Comparison of ENCODE assay signal across 18 cellular contexts in genomic region chr20:46173652-46174468, GRCh38. TPM values are rescaled to one million over a fixed set of nuclear protein-coding genes. Genes with fewer than 3 reads are reported as not detected.
"Had no signal": no experiment of that assay in that cellular context is flagged by ENCODE, and none has a peak within 500 bp of the region (broad histone marks: within the 10 kb centered on the region; RNA-seq: fewer than 3 reads in every experiment).

No MANE protein-coding gene starts in this region.

- H3K9me3 Mint-ChIP-seq: activated CD4-positive, alpha-beta T cell treated with anti-CD3 and anti-CD28 coated beads, Interleukin-2, amount 10 ng/mL, durations not matched to agents 24 days and 14 days; activated CD8-positive, alpha-beta T cell treated with anti-CD3 and anti-CD28 coated beads for 36 hours; activated T-cell treated with anti-CD3 and anti-CD28 coated beads, Interleukin-2, amount 50 U/mL, for 24 hours; activated T-helper 2 cell treated with anti-CD3 and anti-CD28 coated beads, Interferon-gamma antibody, Interleukin-2, Interleukin-4, amounts not matched to agents 10 μg/mL and 5 μg/mL and 100 μg/mL, durations not matched to agents 14 hours and 24 hours and 36 hours; central memory CD8-positive, alpha-beta T cell; memory B cell; stimulated activated effector memory CD8-positive, alpha-beta T cell treated with anti-CD3 and anti-CD28 coated beads, Interleukin-12 subunit alpha, Interleukin-12 subunit beta, amount 100 ng/mL, for 72 hours had no signal

- H3K27ac ChIP-seq: brain microvascular endothelial cell, gastroesophageal sphincter, heart left ventricle, ovary, stomach, thoracic aorta, upper lobe of left lung had no signal

- H3K4me1 Mint-ChIP-seq: activated CD4-positive, alpha-beta T cell treated with anti-CD3 and anti-CD28 coated beads, Interleukin-2, amount 10 ng/mL, durations not matched to agents 24 days and 14 days; central memory CD8-positive, alpha-beta T cell had no signal

- H3K9me3 ChIP-seq: gastroesophageal sphincter, heart left ventricle, ovary, stomach, thoracic aorta, upper lobe of left lung had no signal

- DNase-seq: cortex of kidney had no signal

- FAIRE-seq: endometrium had no signal

- H3K36me3 Mint-ChIP-seq: memory B cell; stimulated activated effector memory CD8-positive, alpha-beta T cell treated with anti-CD3 and anti-CD28 coated beads, Interleukin-12 subunit alpha, Interleukin-12 subunit beta, amount 100 ng/mL, for 72 hours had no signal

- H3K36me3 ChIP-seq: brain microvascular endothelial cell, gastroesophageal sphincter, heart left ventricle, ovary, stomach, thoracic aorta, upper lobe of left lung had no signal

- H3K4me3 ChIP-seq: ovary, smooth muscle cell had no signal

- H3K27me3 ChIP-seq: ovary had no signal

- H3K4me2 ChIP-seq: smooth muscle cell had no signal

- H3K27ac Mint-ChIP-seq: activated CD4-positive, alpha-beta T cell treated with anti-CD3 and anti-CD28 coated beads, Interleukin-2, amount 10 ng/mL, durations not matched to agents 24 days and 14 days; activated CD8-positive, alpha-beta T cell treated with anti-CD3 and anti-CD28 coated beads for 36 hours; activated T-cell treated with anti-CD3 and anti-CD28 coated beads, Interleukin-2, amount 50 U/mL, for 24 hours; activated T-helper 2 cell treated with anti-CD3 and anti-CD28 coated beads, Interferon-gamma antibody, Interleukin-2, Interleukin-4, amounts not matched to agents 10 μg/mL and 5 μg/mL and 100 μg/mL, durations not matched to agents 14 hours and 24 hours and 36 hours; memory B cell; stimulated activated effector memory CD8-positive, alpha-beta T cell treated with anti-CD3 and anti-CD28 coated beads, Interleukin-12 subunit alpha, Interleukin-12 subunit beta, amount 100 ng/mL, for 72 hours had no signal

- H3K4me3 Mint-ChIP-seq: activated CD4-positive, alpha-beta T cell treated with anti-CD3 and anti-CD28 coated beads, Interleukin-2, amount 10 ng/mL, durations not matched to agents 24 days and 14 days; activated CD8-positive, alpha-beta T cell treated with anti-CD3 and anti-CD28 coated beads for 36 hours; activated T-cell treated with anti-CD3 and anti-CD28 coated beads, Interleukin-2, amount 50 U/mL, for 24 hours; central memory CD8-positive, alpha-beta T cell; memory B cell; stimulated activated effector memory CD8-positive, alpha-beta T cell treated with anti-CD3 and anti-CD28 coated beads, Interleukin-12 subunit alpha, Interleukin-12 subunit beta, amount 100 ng/mL, for 72 hours had no signal

RNA-seq across cellular contexts. Expression of gene CD40, which starts 55.7 kb away (rescaled TPM):
- polyA plus RNA-seq: neural cell had no signal
